19 cellular contexts compared by ENCODE assay signal in the genomic region with DNA sequence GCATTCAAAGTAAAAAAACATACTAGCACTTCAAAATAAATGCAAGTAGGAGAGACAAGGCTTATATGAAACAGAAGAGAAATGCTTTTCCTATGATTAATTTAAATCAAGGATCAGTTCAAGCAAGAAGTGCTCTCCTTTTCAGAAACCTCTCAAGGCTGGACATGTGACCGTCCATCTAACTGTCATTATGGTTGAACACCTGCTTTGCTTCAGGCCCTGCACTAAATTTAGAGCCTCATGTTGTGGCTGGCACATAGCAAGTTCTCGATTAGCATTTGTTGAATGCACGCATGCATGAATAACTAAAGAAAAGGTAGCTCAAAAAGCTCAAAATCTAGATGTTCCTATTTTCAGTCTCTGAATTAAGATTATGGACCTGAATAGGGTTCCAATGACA.
DNase-seq lines count a peak whose midpoint lies in the region; ATAC-seq and TF ChIP-seq lines count a peak whose summit lies in the region.
"Had no signal": no experiment of that assay in that cellular context is flagged by ENCODE, and none has a peak within 500 bp of the region (broad histone marks: within the 10 kb centered on the region; RNA-seq: fewer than 3 reads in every experiment).

No MANE protein-coding gene starts in this region.

- peak overlapping the region; percentile 87 for H3K27ac ChIP-seq in VCaP
- H3K27ac ChIP-seq: C4-2B had no signal

- ATAC-seq in HG02938 (IDR thresholded peaks at IDR 0.05; ENCODE audit: unreplicated experiment): no peak
- ATAC-seq in HG03432 (IDR thresholded peaks at IDR 0.05; ENCODE audit: unreplicated experiment): no peak
- ATAC-seq: CD8-positive, alpha-beta T cell; PC-3; Right ventricle myocardium inferior; T-cell had no signal

- TF ChIP-seq CTCF in VCaP (conservative IDR thresholded peaks at IDR 0.05): no peak

- peak; percentile 24 for DNase-seq in COLO668 (lab: John Stamatoyannopoulos, UW; ENCODE audit: unreplicated experiment)
- peak; percentile 88 for DNase-seq in G401 (ENCODE audit: low spot score)
- peak; percentile 30 for DNase-seq in NCI-H69 (lab: John Stamatoyannopoulos, UW)
- DNase-seq in AG20443 (ENCODE audit: low spot score): no peak
- no peak for DNase-seq in effector CD4-positive, alpha-beta T cell
- DNase-seq: Calu3; CD8-positive, alpha-beta T cell; GOT3; NCI-H1105; NCI-H1694 treated with DMSO at 0.1 percent for 48 hours; NCI-H446 treated with DMSO at 0.1 percent for 48 hours; NK-92 treated with Interleukin-12 subunit alpha and Interleukin-12 subunit beta, amount 100 ng/mL, for 24 hours; PC-3; T-cell had no signal

- in situ Hi-C loops in G401 (cut with HindIII; ENCODE audit: low sequenced_read_pairs): no loop called here

Comparison
In these comparisons a context has a peak if more than half of its experiments do, and no peak if none do; other contexts are left out.
1. DNase-seq: peak in COLO668 (single experiment), G401 (single experiment) and NCI-H69 (single experiment); none in AG20443 (single experiment) and effector CD4-positive, alpha-beta T cell (single experiment).